1 cellular context compared by ENCODE assay signal in genomic region chr11:110429614-110430266, GRCh38.
TF ChIP-seq lines count a peak whose summit lies in the region.

Gene FDX1 (plus strand): TSS chr11:110429948. CDS start chr11:110430121, 173 bp downstream.

TF ChIP-seq in K562, 482 proteins besides CTCF, POLR2A, EP300 and RAD21 (continued from another document and continues in another):
- TF ChIP-seq, protein P1, sequence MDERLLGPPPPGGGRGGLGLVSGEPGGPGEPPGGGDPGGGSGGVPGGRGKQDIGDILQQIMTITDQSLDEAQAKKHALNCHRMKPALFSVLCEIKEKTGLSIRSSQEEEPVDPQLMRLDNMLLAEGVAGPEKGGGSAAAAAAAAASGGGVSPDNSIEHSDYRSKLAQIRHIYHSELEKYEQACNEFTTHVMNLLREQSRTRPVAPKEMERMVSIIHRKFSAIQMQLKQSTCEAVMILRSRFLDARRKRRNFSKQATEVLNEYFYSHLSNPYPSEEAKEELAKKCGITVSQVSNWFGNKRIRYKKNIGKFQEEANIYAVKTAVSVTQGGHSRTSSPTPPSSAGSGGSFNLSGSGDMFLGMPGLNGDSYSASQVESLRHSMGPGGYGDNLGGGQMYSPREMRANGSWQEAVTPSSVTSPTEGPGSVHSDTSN (CRISPR knock-in tag; IDR thresholded peaks at IDR 0.05; ENCODE audit: low read depth): no peak
- TF ChIP-seq, protein P1 (tag; conservative IDR thresholded peaks at IDR 0.05; ENCODE audit: low read depth): no peak
- TF ChIP-seq ZBTB7A (IDR thresholded peaks at IDR 0.05; ENCODE audit: borderline replicate concordance, control insufficient read depth, low read depth, low read length) (peak; percentile 99), NR2C2 (CRISPR knock-in tag; IDR thresholded peaks at IDR 0.05) (no peak), NR2C2 (tag; IDR thresholded peaks at IDR 0.05) (peak; percentile 42; the same call in 1 of the 2 replicates), ZNF354B (CRISPR knock-in tag; IDR thresholded peaks at IDR 0.05) (no peak), CLOCK (CRISPR knock-in tag; IDR thresholded peaks at IDR 0.05; ENCODE audit: borderline replicate concordance) (no peak), ZNF174 (CRISPR knock-in tag; IDR thresholded peaks at IDR 0.05) (no peak), ZFX (CRISPR knock-in tag; IDR thresholded peaks at IDR 0.05) (peak; percentile 77), ZNF507 (tag; conservative IDR thresholded peaks at IDR 0.05) (no peak), CREBBP (IDR thresholded peaks at IDR 0.05; ENCODE audit: low read depth, low read length) (no peak), E2F8 (IDR thresholded peaks at IDR 0.05; ENCODE audit: low read depth, partially characterized antibody) (peak; percentile 40), E2F3 (CRISPR knock-in tag; IDR thresholded peaks at IDR 0.05) (peak; percentile 57; the same call in 1 of the 2 replicates), RHOXF2B (CRISPR knock-in tag; conservative IDR thresholded peaks at IDR 0.05) (no peak), KLF13 (tag; IDR thresholded peaks at IDR 0.05; ENCODE audit: borderline replicate concordance, low read depth) (peak; percentile 63; the same call in 1 of the 2 replicates), OTX1 (CRISPR knock-in tag; IDR thresholded peaks at IDR 0.05) (no peak), ATF1 (CRISPR knock-in tag; IDR thresholded peaks at IDR 0.05) (no peak), ATF1 (tag; IDR thresholded peaks at IDR 0.05) (peak; percentile 77), ELF1 (tag; IDR thresholded peaks at IDR 0.05) (peak; percentile 89), HNRNPH1 (optimal IDR thresholded peaks at IDR 0.05; ENCODE audit: low read depth, low read length) (no peak), ESRRB (CRISPR knock-in tag; IDR thresholded peaks at IDR 0.05; ENCODE audit: borderline replicate concordance) (no peak), FIP1L1 (IDR thresholded peaks at IDR 0.05; ENCODE audit: low read depth, low read length, poor library complexity, severe bottlenecking) (peak; percentile 82), TOE1 (IDR thresholded peaks at IDR 0.05; ENCODE audit: borderline replicate concordance) (no peak), TOE1 (CRISPR knock-in tag; IDR thresholded peaks at IDR 0.05; ENCODE audit: borderline replicate concordance, low read depth) (no peak), FOXK1 (CRISPR knock-in tag; IDR thresholded peaks at IDR 0.05; ENCODE audit: borderline replicate concordance) (no peak), SOX6 (IDR thresholded peaks at IDR 0.05) (0 out of 2 replicates have a peak, but pooled peaks have one; percentile 12), ZNF24 (IDR thresholded peaks at IDR 0.05) (0 out of 2 replicates have a peak, but pooled peaks have one; percentile 16), VEZF1 (CRISPR knock-in tag; IDR thresholded peaks at IDR 0.05) (peak; percentile 81), ZNF395 (CRISPR knock-in tag; IDR thresholded peaks at IDR 0.05) (peak; percentile 56; the same call in 1 of the 2 replicates), ARID4B (CRISPR knock-in tag; IDR thresholded peaks at IDR 0.05) (peak; percentile 82), ATF7 (IDR thresholded peaks at IDR 0.05) (peak; percentile 74), CBFB (CRISPR knock-in tag; IDR thresholded peaks at IDR 0.05) (no peak), ZNF445 (CRISPR knock-in tag; IDR thresholded peaks at IDR 0.05; ENCODE audit: low read depth) (no peak), SIN3B (IDR thresholded peaks at IDR 0.05; ENCODE audit: low read depth) (peak; percentile 58; the same call in 1 of the 2 replicates)
- TF ChIP-seq, protein P2, sequence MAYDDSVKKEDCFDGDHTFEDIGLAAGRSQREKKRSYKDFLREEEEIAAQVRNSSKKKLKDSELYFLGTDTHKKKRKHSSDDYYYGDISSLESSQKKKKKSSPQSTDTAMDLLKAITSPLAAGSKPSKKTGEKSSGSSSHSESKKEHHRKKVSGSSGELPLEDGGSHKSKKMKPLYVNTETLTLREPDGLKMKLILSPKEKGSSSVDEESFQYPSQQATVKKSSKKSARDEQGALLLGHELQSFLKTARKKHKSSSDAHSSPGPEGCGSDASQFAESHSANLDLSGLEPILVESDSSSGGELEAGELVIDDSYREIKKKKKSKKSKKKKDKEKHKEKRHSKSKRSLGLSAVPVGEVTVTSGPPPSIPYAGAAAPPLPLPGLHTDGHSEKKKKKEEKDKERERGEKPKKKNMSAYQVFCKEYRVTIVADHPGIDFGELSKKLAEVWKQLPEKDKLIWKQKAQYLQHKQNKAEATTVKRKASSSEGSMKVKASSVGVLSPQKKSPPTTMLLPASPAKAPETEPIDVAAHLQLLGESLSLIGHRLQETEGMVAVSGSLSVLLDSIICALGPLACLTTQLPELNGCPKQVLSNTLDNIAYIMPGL (CRISPR knock-in tag; IDR thresholded peaks at IDR 0.05): peak; percentile 82
- TF ChIP-seq, protein P3, sequence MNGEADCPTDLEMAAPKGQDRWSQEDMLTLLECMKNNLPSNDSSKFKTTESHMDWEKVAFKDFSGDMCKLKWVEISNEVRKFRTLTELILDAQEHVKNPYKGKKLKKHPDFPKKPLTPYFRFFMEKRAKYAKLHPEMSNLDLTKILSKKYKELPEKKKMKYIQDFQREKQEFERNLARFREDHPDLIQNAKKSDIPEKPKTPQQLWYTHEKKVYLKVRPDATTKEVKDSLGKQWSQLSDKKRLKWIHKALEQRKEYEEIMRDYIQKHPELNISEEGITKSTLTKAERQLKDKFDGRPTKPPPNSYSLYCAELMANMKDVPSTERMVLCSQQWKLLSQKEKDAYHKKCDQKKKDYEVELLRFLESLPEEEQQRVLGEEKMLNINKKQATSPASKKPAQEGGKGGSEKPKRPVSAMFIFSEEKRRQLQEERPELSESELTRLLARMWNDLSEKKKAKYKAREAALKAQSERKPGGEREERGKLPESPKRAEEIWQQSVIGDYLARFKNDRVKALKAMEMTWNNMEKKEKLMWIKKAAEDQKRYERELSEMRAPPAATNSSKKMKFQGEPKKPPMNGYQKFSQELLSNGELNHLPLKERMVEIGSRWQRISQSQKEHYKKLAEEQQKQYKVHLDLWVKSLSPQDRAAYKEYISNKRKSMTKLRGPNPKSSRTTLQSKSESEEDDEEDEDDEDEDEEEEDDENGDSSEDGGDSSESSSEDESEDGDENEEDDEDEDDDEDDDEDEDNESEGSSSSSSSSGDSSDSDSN (IDR thresholded peaks at IDR 0.05; ENCODE audit: borderline replicate concordance in 1 of 2, low read depth in 2 of 2, low read length in 2 of 2): peak; percentile 92 to 95
- TF ChIP-seq, protein P4, sequence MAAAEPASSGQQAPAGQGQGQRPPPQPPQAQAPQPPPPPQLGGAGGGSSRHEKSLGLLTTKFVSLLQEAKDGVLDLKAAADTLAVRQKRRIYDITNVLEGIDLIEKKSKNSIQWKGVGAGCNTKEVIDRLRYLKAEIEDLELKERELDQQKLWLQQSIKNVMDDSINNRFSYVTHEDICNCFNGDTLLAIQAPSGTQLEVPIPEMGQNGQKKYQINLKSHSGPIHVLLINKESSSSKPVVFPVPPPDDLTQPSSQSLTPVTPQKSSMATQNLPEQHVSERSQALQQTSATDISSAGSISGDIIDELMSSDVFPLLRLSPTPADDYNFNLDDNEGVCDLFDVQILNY (CRISPR knock-in tag; IDR thresholded peaks at IDR 0.05): 0 out of 2 replicates have a peak, but pooled peaks have one; percentile 54
